In genomic region chr21:41431788-41432548, GRCh38 we compare ENCODE assay signal across 12 cellular contexts. TPM values are rescaled to one million over a fixed set of nuclear protein-coding genes. Genes with fewer than 3 reads are reported as not detected.
DNase-seq lines count a peak whose midpoint lies in the region; ATAC-seq, FAIRE-seq and TF ChIP-seq lines count a peak whose summit lies in the region.
"Had no signal": no experiment of that assay in that cellular context is flagged by ENCODE, and none has a peak within 500 bp of the region (broad histone marks: within the 10 kb centered on the region; RNA-seq: fewer than 3 reads in every experiment).

No MANE protein-coding gene starts in this region.

- H2BK15ac ChIP-seq in H1 (ENCODE audit: low read length), result no peak overlapping the region

- no peak overlapping the region for H3K4me2 ChIP-seq in H1 (ENCODE audit: insufficient read depth in 1 of 2, low read depth in 2 of 2, low read length in 2 of 2)
- no peak overlapping the region for H3K4me2 ChIP-seq in GM23338

- H3K27me3 Mint-ChIP-seq in HFFc6 (ENCODE audit: insufficient read depth) (peaks cover 4% of the 10 kb centered on the region), GM23338 (ENCODE audit: insufficient read depth, low read depth, poor library complexity) (peaks cover 11% of the 10 kb centered on the region)
- H3K27me3 Mint-ChIP-seq: stimulated activated naive CD8-positive, alpha-beta T cell treated with anti-CD3 and anti-CD28 coated beads, Interleukin-15, Interleukin-2, amounts not matched to agents 100 ng/mL and 50 ng/mL, for 24 hours had no signal

- ATAC-seq in GM19455 (IDR thresholded peaks at IDR 0.05; ENCODE audit: unreplicated experiment) (peak; percentile 50), HG03045 (IDR thresholded peaks at IDR 0.05; ENCODE audit: unreplicated experiment) (peak; percentile 51), GM23338 (no peak)
- ATAC-seq: Panc1 had no signal

- no peak for TF ChIP-seq CTCF in H1 (IDR thresholded peaks at IDR 0.05; ENCODE audit: control extremely low read depth in 1 of 3, insufficient read depth in 1 of 3, low read depth in 1 of 3, low read length in 3 of 3)
- TF ChIP-seq CTCF in HFFc6 (IDR thresholded peaks at IDR 0.05), result no peak
- TF ChIP-seq CTCF in GM23338 (conservative IDR thresholded peaks at IDR 0.05; ENCODE audit: low read depth in 2 of 2), result no peak

- peaks cover 2 to 7% (median 4%) of the 10 kb centered on the region in 4 experiments for H3K27me3 ChIP-seq in H1 (replicated peaks in 1 of 4; ENCODE audit: control insufficient read depth in 3 of 4, extremely low read depth in 1 of 4, insufficient read depth in 3 of 4, low read length in 3 of 4)
- peaks cover 17% of the 10 kb centered on the region for H3K27me3 ChIP-seq in GM23338 (ENCODE audit: insufficient read depth)

- no peaks in the 10 kb centered on the region for H3K23me2 ChIP-seq in H1 (ENCODE audit: low read depth, low read length)

- no peak overlapping the region for H3K27ac Mint-ChIP-seq in HFFc6
- H3K27ac Mint-ChIP-seq in GM23338, result no peak overlapping the region
- H3K27ac Mint-ChIP-seq: stimulated activated naive CD8-positive, alpha-beta T cell treated with anti-CD3 and anti-CD28 coated beads, Interleukin-15, Interleukin-2, amounts not matched to agents 100 ng/mL and 50 ng/mL, for 24 hours had no signal

- H3K23ac ChIP-seq in H1 (ENCODE audit: insufficient read length), result no peak overlapping the region

- H2BK120ac ChIP-seq in H1 (replicated peaks; ENCODE audit: low read depth, low read length), result no peak overlapping the region

- H3K27ac ChIP-seq in H1 (ENCODE audit: low read depth, low read length) (no peak overlapping the region), GM23338 (ENCODE audit: low read depth) (no peak overlapping the region)

- H3K18ac ChIP-seq in H1 (ENCODE audit: extremely low read depth, low read length), result no peak overlapping the region

- CTCF ChIA-PET in H1 (lab: Charles Lee; ENCODE audit: partially characterized antibody), result interaction anchor here (1.0 to 1.9 kb wide), 5 partner anchors 9 to 149 kb away, joined by 3 to 5 read pairs (median 5); no protein-coding TSS in a partner anchor

- no peaks in the 10 kb centered on the region for H3K79me1 ChIP-seq in H1 (ENCODE audit: low read depth, low read length)

- peak overlapping the region; percentile 58; the same call in 1 of the 2 replicates for H4K8ac ChIP-seq in H1 (ENCODE audit: extremely low read depth, insufficient read depth, low read length)

- H3F3A ChIP-seq in GM23338 (replicated peaks; ENCODE audit: low read depth), result no peaks in the 10 kb centered on the region

- FAIRE-seq in GM18507 (lab: Jason Lieb, UNC), result peak; percentile 88
- FAIRE-seq in H1 (lab: Jason Lieb, UNC), result no peak
- FAIRE-seq: bronchial epithelial cell had no signal

- H3K4me3 ChIP-seq in H1 (ENCODE audit: extremely low read depth in 1 of 4, insufficient read depth in 2 of 4, low read depth in 3 of 4, low read length in 4 of 4), result no peak overlapping the region
- H3K4me3 ChIP-seq in GM23338, result no peak overlapping the region

- H3K9me3 ChIP-seq in H1 (ENCODE audit: insufficient read depth in 2 of 2, low read depth in 1 of 2, low read length in 1 of 2), result peaks cover 0 to 2% of the 10 kb centered on the region in 2 experiments; a peak in 1 of 4 replicates

- H4K20me1 ChIP-seq in H1 (replicated peaks in 1 of 2; ENCODE audit: control insufficient read depth in 1 of 2, insufficient read depth in 2 of 2, low read length in 2 of 2), result no peaks in the 10 kb centered on the region
- H4K20me1 ChIP-seq in GM23338 (replicated peaks; ENCODE audit: insufficient read depth), result no peaks in the 10 kb centered on the region

- no peak overlapping the region for H3K14ac ChIP-seq in H1 (ENCODE audit: insufficient read length)

- H3K4me1 Mint-ChIP-seq in HFFc6 (ENCODE audit: low read depth) (no peaks in the 10 kb centered on the region), GM23338 (peaks cover 12% of the 10 kb centered on the region; the same call in 2 of the 3 replicates)

- no peak for TF ChIP-seq RAD21 in H1 (IDR thresholded peaks at IDR 0.05 in 1 of 2, conservative IDR thresholded peaks at IDR 0.05 in 1 of 2; ENCODE audit: low read depth in 2 of 2, low read length in 2 of 2)

- no peaks in the 10 kb centered on the region for H3K4me1 ChIP-seq in H1 (replicated peaks in 1 of 4; ENCODE audit: control insufficient read depth in 3 of 4, insufficient read depth in 4 of 4, low read length in 3 of 4)
- peaks cover 4% of the 10 kb centered on the region; the same call in 1 of the 2 replicates for H3K4me1 ChIP-seq in GM23338 (ENCODE audit: insufficient read depth)

- no peak overlapping the region for H3K56ac ChIP-seq in H1 (replicated peaks; ENCODE audit: insufficient read length, low read depth, low read length)

- H2BK12ac ChIP-seq in H1 (ENCODE audit: low read depth, low read length), result no peak overlapping the region

- H3K36me3 Mint-ChIP-seq in HFFc6 (ENCODE audit: low read depth) (no peaks in the 10 kb centered on the region; the same call in 1 of the 2 replicates), GM23338 (ENCODE audit: low read depth) (peaks cover 6% of the 10 kb centered on the region)

- H2BK20ac ChIP-seq in H1 (ENCODE audit: low read length), result no peak overlapping the region

- H4K5ac ChIP-seq in H1 (ENCODE audit: insufficient read length, low read depth, low read length), result no peak overlapping the region

- H3K36me3 ChIP-seq in H1 (ENCODE audit: control insufficient read depth in 2 of 4, insufficient read depth in 4 of 4, low read length in 3 of 4), result no peaks in the 10 kb centered on the region
- H3K36me3 ChIP-seq in GM23338 (ENCODE audit: insufficient read depth), result no peaks in the 10 kb centered on the region

- no peak for DNase-seq in GM18507 (ENCODE audit: extremely low spot score, insufficient read length, low read depth)
- DNase-seq in H1 (ENCODE audit: low read depth in 1 of 2, low spot score in 2 of 2), result peak in 1 of 2 experiments; percentile 26
- DNase-seq in HFFc6, result no peak
- DNase-seq in NCI-H526 (lab: John Stamatoyannopoulos, UW), result no peak
- DNase-seq in pons (ENCODE audit: low spot score), result no peak
- DNase-seq in GM23338 (ENCODE audit: low spot score), result no peak
- DNase-seq: NCI-H1092 treated with DMSO at 0.1 percent for 48 hours had no signal

- H2AFZ ChIP-seq in H1 (ENCODE audit: low read length) (no peak overlapping the region), GM23338 (no peak overlapping the region)

- H3K79me2 ChIP-seq in H1 (ENCODE audit: control insufficient read depth in 1 of 2, insufficient read depth in 2 of 2, low read length in 2 of 2) (no peaks in the 10 kb centered on the region), GM23338 (replicated peaks; ENCODE audit: insufficient read depth) (no peaks in the 10 kb centered on the region)

- no peak overlapping the region for H2AK5ac ChIP-seq in H1 (ENCODE audit: low read depth, low read length)

- H3K4ac ChIP-seq in H1 (replicated peaks; ENCODE audit: insufficient read length, low read depth, low read length), result no peak overlapping the region

- H2BK5ac ChIP-seq in H1 (ENCODE audit: low read depth, low read length), result no peak overlapping the region

- WGBS in H1 (ENCODE audit: extremely low coverage in 1 of 2, insufficient coverage in 1 of 2, insufficient read length in 1 of 2, insufficient replicate concordance in 2 of 2, low coverage in 1 of 2, low lambda C conversion rate in 2 of 2, missing lambda C conversion rate in 1 of 2), 2 experiments, result 91% methylated on average over 16 of the region's 16 CpGs; no CpG with 5 or more reads in 1 of the 2 experiments

- 0 out of 2 replicates have a peak, but pooled peaks cover 3% of the 10 kb centered on the region for H3K9me2 ChIP-seq in GM23338 (ENCODE audit: insufficient read depth)

- H3K9me3 Mint-ChIP-seq in HFFc6 (peaks cover 9% of the 10 kb centered on the region), GM23338 (no peaks in the 10 kb centered on the region)
- H3K9me3 Mint-ChIP-seq: stimulated activated naive CD8-positive, alpha-beta T cell treated with anti-CD3 and anti-CD28 coated beads, Interleukin-15, Interleukin-2, amounts not matched to agents 100 ng/mL and 50 ng/mL, for 24 hours had no signal

- TF ChIP-seq EP300 in H1 (IDR thresholded peaks at IDR 0.05; ENCODE audit: borderline replicate concordance in 1 of 2, low read depth in 2 of 2, low read length in 2 of 2), result no peak

- no peak overlapping the region for H4K91ac ChIP-seq in H1 (replicated peaks; ENCODE audit: insufficient read length, low read length)

- TF ChIP-seq POLR2A in H1 (IDR thresholded peaks at IDR 0.05; ENCODE audit: control extremely low read depth in 1 of 2, low read depth in 2 of 2, low read length in 2 of 2), result no peak

- POLR2A ChIA-PET in H1 (lab: Charles Lee; ENCODE audit: partially characterized antibody), result no interaction called here

- no peak overlapping the region for H3K9ac ChIP-seq in H1 (replicated peaks in 1 of 4; ENCODE audit: extremely low read depth in 1 of 4, low read depth in 3 of 4, low read length in 3 of 4)

- no peak overlapping the region for H3K4me3 Mint-ChIP-seq in HFFc6
- H3K4me3 Mint-ChIP-seq in GM23338, result no peak overlapping the region
- H3K4me3 Mint-ChIP-seq: stimulated activated naive CD8-positive, alpha-beta T cell treated with anti-CD3 and anti-CD28 coated beads, Interleukin-15, Interleukin-2, amounts not matched to agents 100 ng/mL and 50 ng/mL, for 24 hours had no signal

TF ChIP-seq in H1, 55 proteins besides CTCF, POLR2A, EP300 and RAD21:
- TF ChIP-seq ASH2L (IDR thresholded peaks at IDR 0.05; ENCODE audit: low read length), result no peak
- TF ChIP-seq PHF8 (conservative IDR thresholded peaks at IDR 0.05; ENCODE audit: low read depth, low read length), result no peak

TF ChIP-seq in GM23338, 12 proteins besides CTCF, POLR2A, EP300 and RAD21 (continues in another document):
- no peak for TF ChIP-seq NANOG (IDR thresholded peaks at IDR 0.05; ENCODE audit: borderline replicate concordance)
- no peak for TF ChIP-seq ZNF331 (CRISPR knock-in tag; IDR thresholded peaks at IDR 0.05; ENCODE audit: low read depth)

RNA-seq across cellular contexts. Expression of gene MX1, which starts 5.9 kb away (rescaled TPM):
- total RNA-seq in H1 (2021; fragmentation: NEBNext Ultra II Directional; extraction: Animal tissue kit (Norgen Biotek cat#: 25700)), result 3.1 and 3.8 TPM in 2 replicates
- polyA plus RNA-seq in H1 (2011; rRNA removed) (5.1 and 5.7 TPM in 2 replicates), GM23338 (2016; fragmentation: Nextera tagmentation; extraction: Ambion mirVana) (2.1 and 3.1 TPM in 2 replicates)
- 4.8 TPM for polyA plus RNA-seq in H1 (2011; cell fraction: cytosol; rRNA removed)
- 9.7 TPM for polyA plus RNA-seq in H1 (2011; cell fraction: nucleus; rRNA removed)
- 3.9 to 7.5 TPM (median 7.1 TPM) in 4 replicates for polyA plus RNA-seq in H1 (2012, experiment 1 of 2)
- 3.5 TPM for polyA plus RNA-seq in H1 (2012, experiment 2 of 2)
- polyA plus RNA-seq in H1 (2013, experiment 1 of 2), result 1.6 TPM
- polyA plus RNA-seq in H1 (2013, experiment 2 of 2), result 1.1 TPM
- polyA minus RNA-seq in H1 (2011; rRNA and poly(A)+ RNA removed), result 9.2 and 13.0 TPM in 2 replicates
- polyA minus RNA-seq in H1 (2011; cell fraction: cytosol; rRNA and poly(A)+ RNA removed), result 7.9 TPM
- polyA minus RNA-seq in H1 (2011; cell fraction: nucleus; rRNA and poly(A)+ RNA removed), result 13.8 TPM
- total RNA-seq in HFFc6 (2021; fragmentation: NEBNext Ultra II Directional; extraction: Animal tissue kit (Norgen Biotek cat#: 25700)), result 1 to 10 TPM in 2 of 6 experiments, under 1 TPM in 4; 0.61 to 1.2 (median 0.85) TPM
- 5.4 and 6.5 TPM in 2 replicates for total RNA-seq in GM23338 (2014; rRNA removed; shearing (Covaris generic))
